Comparison of ENCODE assay signal across 24 cellular contexts in genomic region chr10:13885238-13885990, GRCh38.
DNase-seq lines count a peak whose midpoint lies in the region; ATAC-seq lines count a peak whose summit lies in the region.
"Had no signal": no experiment of that assay in that cellular context is flagged by ENCODE, and none has a peak within 500 bp of the region (broad histone marks: within the 10 kb centered on the region; RNA-seq: fewer than 3 reads in every experiment).

No MANE protein-coding gene starts in this region.

- no peak overlapping the region for H3K4me3 Mint-ChIP-seq in activated naive CD4-positive, alpha-beta T cell treated with anti-CD3 and anti-CD28 coated beads, Interleukin-2, amount 10 ng/mL, durations not matched to agents 7 days and 5 days
- H3K4me3 Mint-ChIP-seq: activated CD8-positive, alpha-beta T cell treated with anti-CD3 and anti-CD28 coated beads, Interleukin-2, amount 10 ng/mL, durations not matched to agents 7 days and 5 days; activated naive CD8-positive, alpha-beta T cell treated with anti-CD3 and anti-CD28 coated beads, Interleukin-2, amount 50 U/mL, for 24 hours; naive thymus-derived CD8-positive, alpha-beta T cell; T-helper 17 cell had no signal

- DNase-seq in Ammon's horn (ENCODE audit: low spot score) = peak; percentile 96
- peak in 48 of 58 donors; percentile 15 to 94 (median 65) for DNase-seq in anterior cingulate cortex (lab: John Stamatoyannopoulos, UW)
- peak; percentile 98 for DNase-seq in globus pallidus (ENCODE audit: low spot score)
- peak; percentile 67 for DNase-seq in occipital lobe (lab: John Stamatoyannopoulos, UW)
- DNase-seq in NCI-H524 treated with DMSO at 0.1 percent for 48 hours (lab: John Stamatoyannopoulos, UW) = no peak
- no peak for DNase-seq in AG08395 (ENCODE audit: low spot score)
- DNase-seq in activated naive CD4-positive, alpha-beta T cell treated with anti-CD3 and anti-CD28 coated beads, Interleukin-2, amount 10 ng/mL, durations not matched to agents 7 days and 5 days = no peak
- DNase-seq: 8988T; activated CD8-positive, alpha-beta T cell treated with anti-CD3 and anti-CD28 coated beads, Interleukin-2, amount 10 ng/mL, durations not matched to agents 7 days and 5 days; activated effector memory CD4-positive, alpha-beta T cell treated with anti-CD3 and anti-CD28 coated beads, Interleukin-2, amount 50 U/mL, for 16 hours; activated naive CD8-positive, alpha-beta T cell treated with anti-CD3 and anti-CD28 coated beads, Interleukin-2, amount 50 U/mL, for 24 hours; activated T-cell treated with anti-CD3 and anti-CD28 coated beads for 4 hours; glutamatergic neuron; Karpas-422; left colon; naive thymus-derived CD8-positive, alpha-beta T cell; NCI-H1694; NCI-H526; RPMI8226; stomach; T-helper 17 cell; upper lobe of left lung had no signal

- H3K9me3 Mint-ChIP-seq in activated naive CD4-positive, alpha-beta T cell treated with anti-CD3 and anti-CD28 coated beads, Interleukin-2, amount 10 ng/mL, durations not matched to agents 7 days and 5 days = no peaks in the 10 kb centered on the region
- H3K9me3 Mint-ChIP-seq: activated naive CD8-positive, alpha-beta T cell treated with anti-CD3 and anti-CD28 coated beads, Interleukin-2, amount 50 U/mL, for 24 hours; naive thymus-derived CD8-positive, alpha-beta T cell had no signal

- CTCF ChIA-PET in activated naive CD4-positive, alpha-beta T cell treated with anti-CD3 and anti-CD28 coated beads, Interleukin-2, amount 10 ng/mL, durations not matched to agents 7 days and 5 days (lab: Charles Lee) = no interaction called here

- ATAC-seq in HG03378 (IDR thresholded peaks at IDR 0.05; ENCODE audit: unreplicated experiment) = no peak
- ATAC-seq: activated CD8-positive, alpha-beta T cell treated with anti-CD3 and anti-CD28 coated beads, Interleukin-2, amount 10 ng/mL, durations not matched to agents 7 days and 5 days; activated naive CD8-positive, alpha-beta T cell treated with anti-CD3 and anti-CD28 coated beads, Interleukin-2, amount 50 U/mL, for 24 hours; GM12878; left colon; naive thymus-derived CD8-positive, alpha-beta T cell; T-helper 17 cell had no signal

- H3K27me3 Mint-ChIP-seq in activated naive CD4-positive, alpha-beta T cell treated with anti-CD3 and anti-CD28 coated beads, Interleukin-2, amount 10 ng/mL, durations not matched to agents 7 days and 5 days = peaks cover 47% of the 10 kb centered on the region

- no peaks in the 10 kb centered on the region for H3K36me3 Mint-ChIP-seq in activated naive CD4-positive, alpha-beta T cell treated with anti-CD3 and anti-CD28 coated beads, Interleukin-2, amount 10 ng/mL, durations not matched to agents 7 days and 5 days
- H3K36me3 Mint-ChIP-seq: naive thymus-derived CD8-positive, alpha-beta T cell had no signal

- no peaks in the 10 kb centered on the region for H3K4me1 Mint-ChIP-seq in activated naive CD4-positive, alpha-beta T cell treated with anti-CD3 and anti-CD28 coated beads, Interleukin-2, amount 10 ng/mL, durations not matched to agents 7 days and 5 days

- H3K27ac Mint-ChIP-seq in activated naive CD4-positive, alpha-beta T cell treated with anti-CD3 and anti-CD28 coated beads, Interleukin-2, amount 10 ng/mL, durations not matched to agents 7 days and 5 days = no peak overlapping the region
- H3K27ac Mint-ChIP-seq: activated CD8-positive, alpha-beta T cell treated with anti-CD3 and anti-CD28 coated beads, Interleukin-2, amount 10 ng/mL, durations not matched to agents 7 days and 5 days; activated naive CD8-positive, alpha-beta T cell treated with anti-CD3 and anti-CD28 coated beads, Interleukin-2, amount 50 U/mL, for 24 hours; T-helper 17 cell had no signal

Comparison
In these comparisons a context has a peak if more than half of its experiments do, and no peak if none do; other contexts are left out.
1. DNase-seq: peak in Ammon's horn (single experiment), anterior cingulate cortex (48 of 58), globus pallidus (single experiment) and occipital lobe (single experiment); none in NCI-H524 treated with DMSO at 0.1 percent for 48 hours (single experiment), AG08395 (single experiment) and activated naive CD4-positive, alpha-beta T cell treated with anti-CD3 and anti-CD28 coated beads, Interleukin-2, amount 10 ng/mL, durations not matched to agents 7 days and 5 days (single experiment).